17 cellular contexts compared by ENCODE assay signal in genomic region chr5:584846-585245, GRCh38. TPM values are rescaled to one million over a fixed set of nuclear protein-coding genes. Genes with fewer than 3 reads are reported as not detected.
A peak's percentile ranks its signal among the peaks of the same experiment; 100 is the strongest.
DNase-seq lines count a peak whose midpoint lies in the region; ATAC-seq and TF ChIP-seq lines count a peak whose summit lies in the region.
"Had no signal": no experiment of that assay in that cellular context is flagged by ENCODE, and none has a peak within 500 bp of the region (broad histone marks: within the 10 kb centered on the region; RNA-seq: fewer than 3 reads in every experiment).

No MANE protein-coding gene starts in this region.

- intact Hi-C loops in cardiac septum (cut with DNase I), result no loop called here
- intact Hi-C loops in left cardiac atrium (cut with DNase I), result no loop called here
- intact Hi-C loops in stomach (cut with DNase I; ENCODE audit: low total_unique reads), result no loop called here
- intact Hi-C loops in CD4-positive, alpha-beta T cell (cut with DNase I, micrococcal nuclease), result no loop called here

- DNase-seq in cardiac septum (ENCODE audit: low spot score) (peak; percentile 50), left cardiac atrium (no peak), islet precursor cell (peak; percentile 29), stomach (peak; percentile 7), ureter (ENCODE audit: low spot score) (peak; percentile 37)
- DNase-seq in CD4-positive, alpha-beta T cell, result no peak
- DNase-seq: AML-193; CD8-positive, alpha-beta T cell; GDM1; H9; KBM-7 had no signal

- H3K4me1 Mint-ChIP-seq in CD4-positive, alpha-beta T cell (ENCODE audit: low read depth), result no peaks in the 10 kb centered on the region
- H3K4me1 Mint-ChIP-seq: CD14-positive monocyte had no signal

- 71 to 86% (median 84%) methylated on average over 2 of the region's 2 CpGs for WGBS in stomach, 5 donors

- H3K36me3 ChIP-seq in stomach, result no peaks in the 10 kb centered on the region
- H3K36me3 ChIP-seq: BLaER1 had no signal

- no peaks in the 10 kb centered on the region for H3K4me1 ChIP-seq in stomach
- H3K4me1 ChIP-seq: A549 had no signal

- H3K4me3 Mint-ChIP-seq in CD4-positive, alpha-beta T cell, result no peak overlapping the region
- H3K4me3 Mint-ChIP-seq: CD14-positive monocyte; CD8-positive, alpha-beta T cell; H9 had no signal

- peaks cover 0 to 90% (median 11%) of the 10 kb centered on the region in 3 donors for H3K27me3 ChIP-seq in stomach
- peaks cover 21% of the 10 kb centered on the region for H3K27me3 ChIP-seq in CD4-positive, alpha-beta T cell (ENCODE audit: control insufficient read depth, insufficient read depth, low read length)
- H3K27me3 ChIP-seq: BLaER1 had no signal

- no peak for TF ChIP-seq CTCF in stomach (IDR thresholded peaks at IDR 0.05)
- no peak for TF ChIP-seq CTCF in CD4-positive, alpha-beta T cell (IDR thresholded peaks at IDR 0.05)

- H3K27me3 Mint-ChIP-seq in CD4-positive, alpha-beta T cell, result peaks cover 57% of the 10 kb centered on the region

- TF ChIP-seq POLR2A in stomach (IDR thresholded peaks at IDR 0.05), result no peak

- no peaks in the 10 kb centered on the region for H3K36me3 Mint-ChIP-seq in CD4-positive, alpha-beta T cell (ENCODE audit: low read depth)
- H3K36me3 Mint-ChIP-seq: CD14-positive monocyte; CD8-positive, alpha-beta T cell had no signal

- H3K9me3 ChIP-seq in stomach, result no peaks in the 10 kb centered on the region
- no peaks in the 10 kb centered on the region for H3K9me3 ChIP-seq in CD4-positive, alpha-beta T cell (ENCODE audit: control insufficient read depth, low read length)
- H3K9me3 ChIP-seq: A549 had no signal

- POLR2A ChIA-PET in CD4-positive, alpha-beta T cell (lab: Charles Lee), result no interaction called here

- no peak for TF ChIP-seq EP300 in stomach (IDR thresholded peaks at IDR 0.05)

- no peak overlapping the region for H3K4me3 ChIP-seq in stomach
- H3K4me3 ChIP-seq: A549, BLaER1 had no signal

- H3K27ac ChIP-seq in stomach, result no peak overlapping the region
- no peak overlapping the region for H3K27ac ChIP-seq in CD4-positive, alpha-beta T cell (ENCODE audit: low read depth, low read length)
- H3K27ac ChIP-seq: 22Rv1, A549, BLaER1 had no signal

- no peaks in the 10 kb centered on the region for H3K9me3 Mint-ChIP-seq in CD4-positive, alpha-beta T cell
- H3K9me3 Mint-ChIP-seq: CD8-positive, alpha-beta T cell had no signal

- CTCF ChIA-PET in CD4-positive, alpha-beta T cell (lab: Charles Lee), result no interaction called here

- ATAC-seq in left cardiac atrium (no peak), GM18502 (IDR thresholded peaks at IDR 0.05; ENCODE audit: poor library complexity, unreplicated experiment) (no peak), GM19328 (IDR thresholded peaks at IDR 0.05; ENCODE audit: unreplicated experiment) (no peak)
- ATAC-seq in CD4-positive, alpha-beta T cell (ENCODE audit: poor library complexity), result no peak
- ATAC-seq: A549; CD8-positive, alpha-beta T cell had no signal

- no peak overlapping the region for H3K27ac Mint-ChIP-seq in CD4-positive, alpha-beta T cell
- H3K27ac Mint-ChIP-seq: CD8-positive, alpha-beta T cell; H9 had no signal

RNA-seq across cellular contexts. Expression of gene CEP72, which starts 27.3 kb away (rescaled TPM):
- total RNA-seq in cardiac septum, result 0.86 TPM
- total RNA-seq in left cardiac atrium, result 1 to 10 TPM; 1.4 to 2.5 TPM
- 10 to 100 TPM in 1 of 5 donors, 1 to 10 TPM in 3, under 1 TPM in 1; 0.14 to 11.1 (median 2.2) TPM for total RNA-seq in stomach
- 1 to 10 TPM in 2 of 3 donors, under 1 TPM in 1; 0.46 to 3.6 (median 2.1) TPM for polyA plus RNA-seq in stomach
- 10.9 TPM for total RNA-seq in ureter
- total RNA-seq in CD4-positive, alpha-beta T cell, result 1 to 10 TPM; 7.6 to 8.0 TPM

Comparison
In these comparisons a context has a peak if more than half of its experiments do, and no peak if none do; other contexts are left out.
1. DNase-seq: peak in cardiac septum (single experiment), islet precursor cell (single experiment), stomach (single experiment) and ureter (single experiment); none in left cardiac atrium (single experiment) and CD4-positive, alpha-beta T cell (0 of 10).